ENCODE assay signal across 1 cellular context in the genomic region with DNA sequence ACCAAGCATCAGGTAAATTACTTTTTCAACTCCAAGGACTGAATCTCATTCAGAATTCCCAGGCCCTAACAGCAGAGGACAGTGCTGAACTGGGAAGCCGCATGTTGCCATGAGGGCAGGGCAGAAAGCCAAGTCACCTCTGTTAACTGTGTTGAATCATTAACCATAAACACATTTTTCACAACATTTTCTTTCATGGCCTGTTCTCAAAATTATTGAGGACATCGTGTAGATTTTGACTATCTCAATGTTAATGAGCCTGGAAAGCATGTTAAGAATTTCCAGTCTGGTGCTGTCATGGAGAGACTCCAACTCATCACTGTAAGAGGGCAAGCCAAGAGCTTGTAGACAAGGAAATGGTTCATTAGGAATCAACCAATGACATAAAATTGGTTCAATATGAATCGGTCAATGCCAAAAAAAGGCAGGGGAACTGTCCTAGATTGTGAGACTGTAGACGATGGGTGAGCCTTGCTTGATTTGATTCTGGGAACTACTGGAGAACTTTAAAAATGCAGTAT.
TF ChIP-seq lines count a peak whose summit lies in the region.

No MANE protein-coding gene starts in this region.

TF ChIP-seq in HepG2, 621 proteins besides CTCF, POLR2A, EP300 and RAD21 (continued from another document):
- TF ChIP-seq, protein P1, sequence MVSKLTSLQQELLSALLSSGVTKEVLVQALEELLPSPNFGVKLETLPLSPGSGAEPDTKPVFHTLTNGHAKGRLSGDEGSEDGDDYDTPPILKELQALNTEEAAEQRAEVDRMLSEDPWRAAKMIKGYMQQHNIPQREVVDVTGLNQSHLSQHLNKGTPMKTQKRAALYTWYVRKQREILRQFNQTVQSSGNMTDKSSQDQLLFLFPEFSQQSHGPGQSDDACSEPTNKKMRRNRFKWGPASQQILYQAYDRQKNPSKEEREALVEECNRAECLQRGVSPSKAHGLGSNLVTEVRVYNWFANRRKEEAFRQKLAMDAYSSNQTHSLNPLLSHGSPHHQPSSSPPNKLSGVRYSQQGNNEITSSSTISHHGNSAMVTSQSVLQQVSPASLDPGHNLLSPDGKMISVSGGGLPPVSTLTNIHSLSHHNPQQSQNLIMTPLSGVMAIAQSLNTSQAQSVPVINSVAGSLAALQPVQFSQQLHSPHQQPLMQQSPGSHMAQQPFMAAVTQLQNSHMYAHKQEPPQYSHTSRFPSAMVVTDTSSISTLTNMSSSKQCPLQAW (CRISPR knock-in tag; IDR thresholded peaks at IDR 0.05) = peak; percentile 65; the same call in 1 of the 2 replicates
- peak; percentile 80 for TF ChIP-seq STAG1 (CRISPR knock-in tag; IDR thresholded peaks at IDR 0.05)
- TF ChIP-seq NR2F1 (CRISPR knock-in tag; IDR thresholded peaks at IDR 0.05) = no peak
- TF ChIP-seq, protein P2, sequence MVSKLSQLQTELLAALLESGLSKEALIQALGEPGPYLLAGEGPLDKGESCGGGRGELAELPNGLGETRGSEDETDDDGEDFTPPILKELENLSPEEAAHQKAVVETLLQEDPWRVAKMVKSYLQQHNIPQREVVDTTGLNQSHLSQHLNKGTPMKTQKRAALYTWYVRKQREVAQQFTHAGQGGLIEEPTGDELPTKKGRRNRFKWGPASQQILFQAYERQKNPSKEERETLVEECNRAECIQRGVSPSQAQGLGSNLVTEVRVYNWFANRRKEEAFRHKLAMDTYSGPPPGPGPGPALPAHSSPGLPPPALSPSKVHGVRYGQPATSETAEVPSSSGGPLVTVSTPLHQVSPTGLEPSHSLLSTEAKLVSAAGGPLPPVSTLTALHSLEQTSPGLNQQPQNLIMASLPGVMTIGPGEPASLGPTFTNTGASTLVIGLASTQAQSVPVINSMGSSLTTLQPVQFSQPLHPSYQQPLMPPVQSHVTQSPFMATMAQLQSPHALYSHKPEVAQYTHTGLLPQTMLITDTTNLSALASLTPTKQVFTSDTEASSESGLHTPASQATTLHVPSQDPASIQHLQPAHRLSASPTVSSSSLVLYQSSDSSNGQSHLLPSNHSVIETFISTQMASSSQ (IDR thresholded peaks at IDR 0.05; ENCODE audit: low read depth) = peak; percentile 50; the same call in 1 of the 2 replicates
- TF ChIP-seq, protein P2 (CRISPR knock-in tag; IDR thresholded peaks at IDR 0.05; ENCODE audit: borderline replicate concordance) = no peak
- TF ChIP-seq FOSL2 (CRISPR knock-in tag; IDR thresholded peaks at IDR 0.05) = 0 out of 2 replicates have a peak, but pooled peaks have one; percentile 21
- no peak for TF ChIP-seq ZNF879 (CRISPR knock-in tag; IDR thresholded peaks at IDR 0.05)
- TF ChIP-seq ZNF572 (CRISPR knock-in tag; IDR thresholded peaks at IDR 0.05) = no peak
- TF ChIP-seq ZNF256 (CRISPR knock-in tag; conservative IDR thresholded peaks at IDR 0.05) = no peak
- TF ChIP-seq MED1 (CRISPR knock-in tag; IDR thresholded peaks at IDR 0.05) = 0 out of 2 replicates have a peak, but pooled peaks have one; percentile 13
- TF ChIP-seq SALL1 (CRISPR knock-in tag; IDR thresholded peaks at IDR 0.05) = peak; percentile 30; the same call in 1 of the 2 replicates
- TF ChIP-seq, protein P3, sequence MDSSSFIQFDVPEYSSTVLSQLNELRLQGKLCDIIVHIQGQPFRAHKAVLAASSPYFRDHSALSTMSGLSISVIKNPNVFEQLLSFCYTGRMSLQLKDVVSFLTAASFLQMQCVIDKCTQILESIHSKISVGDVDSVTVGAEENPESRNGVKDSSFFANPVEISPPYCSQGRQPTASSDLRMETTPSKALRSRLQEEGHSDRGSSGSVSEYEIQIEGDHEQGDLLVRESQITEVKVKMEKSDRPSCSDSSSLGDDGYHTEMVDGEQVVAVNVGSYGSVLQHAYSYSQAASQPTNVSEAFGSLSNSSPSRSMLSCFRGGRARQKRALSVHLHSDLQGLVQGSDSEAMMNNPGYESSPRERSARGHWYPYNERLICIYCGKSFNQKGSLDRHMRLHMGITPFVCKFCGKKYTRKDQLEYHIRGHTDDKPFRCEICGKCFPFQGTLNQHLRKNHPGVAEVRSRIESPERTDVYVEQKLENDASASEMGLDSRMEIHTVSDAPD (CRISPR knock-in tag; IDR thresholded peaks at IDR 0.05) = no peak
- no peak for TF ChIP-seq ZC3H4 (CRISPR knock-in tag; IDR thresholded peaks at IDR 0.05; ENCODE audit: borderline replicate concordance)
- TF ChIP-seq, protein P4, sequence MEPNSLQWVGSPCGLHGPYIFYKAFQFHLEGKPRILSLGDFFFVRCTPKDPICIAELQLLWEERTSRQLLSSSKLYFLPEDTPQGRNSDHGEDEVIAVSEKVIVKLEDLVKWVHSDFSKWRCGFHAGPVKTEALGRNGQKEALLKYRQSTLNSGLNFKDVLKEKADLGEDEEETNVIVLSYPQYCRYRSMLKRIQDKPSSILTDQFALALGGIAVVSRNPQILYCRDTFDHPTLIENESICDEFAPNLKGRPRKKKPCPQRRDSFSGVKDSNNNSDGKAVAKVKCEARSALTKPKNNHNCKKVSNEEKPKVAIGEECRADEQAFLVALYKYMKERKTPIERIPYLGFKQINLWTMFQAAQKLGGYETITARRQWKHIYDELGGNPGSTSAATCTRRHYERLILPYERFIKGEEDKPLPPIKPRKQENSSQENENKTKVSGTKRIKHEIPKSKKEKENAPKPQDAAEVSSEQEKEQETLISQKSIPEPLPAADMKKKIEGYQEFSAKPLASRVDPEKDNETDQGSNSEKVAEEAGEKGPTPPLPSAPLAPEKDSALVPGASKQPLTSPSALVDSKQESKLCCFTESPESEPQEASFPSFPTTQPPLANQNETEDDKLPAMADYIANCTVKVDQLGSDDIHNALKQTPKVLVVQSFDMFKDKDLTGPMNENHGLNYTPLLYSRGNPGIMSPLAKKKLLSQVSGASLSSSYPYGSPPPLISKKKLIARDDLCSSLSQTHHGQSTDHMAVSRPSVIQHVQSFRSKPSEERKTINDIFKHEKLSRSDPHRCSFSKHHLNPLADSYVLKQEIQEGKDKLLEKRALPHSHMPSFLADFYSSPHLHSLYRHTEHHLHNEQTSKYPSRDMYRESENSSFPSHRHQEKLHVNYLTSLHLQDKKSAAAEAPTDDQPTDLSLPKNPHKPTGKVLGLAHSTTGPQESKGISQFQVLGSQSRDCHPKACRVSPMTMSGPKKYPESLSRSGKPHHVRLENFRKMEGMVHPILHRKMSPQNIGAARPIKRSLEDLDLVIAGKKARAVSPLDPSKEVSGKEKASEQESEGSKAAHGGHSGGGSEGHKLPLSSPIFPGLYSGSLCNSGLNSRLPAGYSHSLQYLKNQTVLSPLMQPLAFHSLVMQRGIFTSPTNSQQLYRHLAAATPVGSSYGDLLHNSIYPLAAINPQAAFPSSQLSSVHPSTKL (CRISPR knock-in tag; IDR thresholded peaks at IDR 0.05) = 0 out of 2 replicates have a peak, but pooled peaks have one; percentile 24
- TF ChIP-seq SAP130 (CRISPR knock-in tag; IDR thresholded peaks at IDR 0.05; ENCODE audit: low read depth) = 0 out of 2 replicates have a peak, but pooled peaks have one; percentile 19
